In the genomic region with DNA sequence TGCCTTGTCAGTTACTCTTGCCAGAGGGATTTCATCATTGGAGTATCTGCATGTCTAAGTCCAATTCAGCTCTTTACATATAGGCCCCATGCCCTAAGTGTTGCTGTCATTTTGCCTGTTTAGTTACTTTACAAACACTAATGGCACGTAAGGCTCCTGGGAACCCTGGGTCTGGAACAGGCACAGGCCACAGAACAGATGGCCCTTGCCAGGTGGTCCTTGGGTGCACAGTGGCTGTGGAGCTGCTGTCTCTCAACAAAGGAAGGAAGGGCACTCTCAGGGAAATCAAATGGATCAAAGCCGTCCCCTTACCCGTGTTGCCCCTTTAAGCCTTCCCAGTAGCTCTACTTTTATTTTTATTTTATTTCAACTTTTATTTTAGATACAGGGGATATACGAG, we compare ENCODE assay signal across 1 cellular context.
TF ChIP-seq lines count a peak whose summit lies in the region.

No MANE protein-coding gene starts in this region.

TF ChIP-seq in HCT116, 20 proteins besides CTCF, POLR2A, EP300 and RAD21 (continued from another document):
- TF ChIP-seq, protein P1, sequence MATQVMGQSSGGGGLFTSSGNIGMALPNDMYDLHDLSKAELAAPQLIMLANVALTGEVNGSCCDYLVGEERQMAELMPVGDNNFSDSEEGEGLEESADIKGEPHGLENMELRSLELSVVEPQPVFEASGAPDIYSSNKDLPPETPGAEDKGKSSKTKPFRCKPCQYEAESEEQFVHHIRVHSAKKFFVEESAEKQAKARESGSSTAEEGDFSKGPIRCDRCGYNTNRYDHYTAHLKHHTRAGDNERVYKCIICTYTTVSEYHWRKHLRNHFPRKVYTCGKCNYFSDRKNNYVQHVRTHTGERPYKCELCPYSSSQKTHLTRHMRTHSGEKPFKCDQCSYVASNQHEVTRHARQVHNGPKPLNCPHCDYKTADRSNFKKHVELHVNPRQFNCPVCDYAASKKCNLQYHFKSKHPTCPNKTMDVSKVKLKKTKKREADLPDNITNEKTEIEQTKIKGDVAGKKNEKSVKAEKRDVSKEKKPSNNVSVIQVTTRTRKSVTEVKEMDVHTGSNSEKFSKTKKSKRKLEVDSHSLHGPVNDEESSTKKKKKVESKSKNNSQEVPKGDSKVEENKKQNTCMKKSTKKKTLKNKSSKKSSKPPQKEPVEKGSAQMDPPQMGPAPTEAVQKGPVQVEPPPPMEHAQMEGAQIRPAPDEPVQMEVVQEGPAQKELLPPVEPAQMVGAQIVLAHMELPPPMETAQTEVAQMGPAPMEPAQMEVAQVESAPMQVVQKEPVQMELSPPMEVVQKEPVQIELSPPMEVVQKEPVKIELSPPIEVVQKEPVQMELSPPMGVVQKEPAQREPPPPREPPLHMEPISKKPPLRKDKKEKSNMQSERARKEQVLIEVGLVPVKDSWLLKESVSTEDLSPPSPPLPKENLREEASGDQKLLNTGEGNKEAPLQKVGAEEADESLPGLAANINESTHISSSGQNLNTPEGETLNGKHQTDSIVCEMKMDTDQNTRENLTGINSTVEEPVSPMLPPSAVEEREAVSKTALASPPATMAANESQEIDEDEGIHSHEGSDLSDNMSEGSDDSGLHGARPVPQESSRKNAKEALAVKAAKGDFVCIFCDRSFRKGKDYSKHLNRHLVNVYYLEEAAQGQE (IDR thresholded peaks at IDR 0.05; ENCODE audit: low read depth), result no peak
- TF ChIP-seq YY1 (IDR thresholded peaks at IDR 0.05; ENCODE audit: extremely low read depth, insufficient replicate concordance, low read depth, low read length), result no peak
